Comparison of ENCODE assay signal across 16 cellular contexts in the genomic region with DNA sequence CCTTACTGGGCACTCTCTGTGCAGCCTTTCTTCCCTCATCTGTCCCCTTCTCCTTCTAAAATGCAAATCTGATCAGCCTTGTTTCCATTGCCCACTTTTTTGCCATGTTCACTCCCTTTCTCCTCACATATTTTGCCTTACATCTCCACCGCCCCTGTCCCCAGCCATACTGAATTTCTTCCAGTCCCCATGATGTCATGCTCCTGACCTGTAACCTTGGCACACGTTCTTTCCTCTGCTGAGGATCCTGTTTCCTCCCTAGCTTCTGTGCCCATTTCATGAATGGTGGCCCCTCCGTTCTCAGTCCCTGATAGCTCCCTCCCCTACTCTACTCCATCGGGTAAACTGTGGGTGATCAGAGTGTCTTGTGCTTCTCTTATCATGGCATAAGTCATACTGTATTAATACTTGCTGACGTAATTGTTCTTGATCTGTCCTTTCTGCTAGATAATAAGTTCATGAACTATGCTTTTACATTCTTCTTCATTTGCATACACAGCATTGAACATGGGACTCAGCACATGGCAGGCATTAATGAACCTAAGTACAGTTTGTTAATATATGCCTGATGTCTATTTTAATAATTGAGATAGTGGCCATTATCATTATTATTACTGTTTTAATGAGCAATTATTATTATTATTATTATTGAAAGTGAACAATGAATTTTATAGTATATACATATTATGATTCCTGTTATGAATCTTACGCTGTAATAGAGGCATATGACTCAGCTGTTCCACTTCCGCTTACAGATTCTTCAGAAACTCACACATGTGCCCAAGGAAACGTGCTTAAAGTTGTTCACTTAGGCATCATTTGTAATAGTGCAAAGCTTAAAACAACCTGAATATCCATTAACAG. TPM values are rescaled to one million over a fixed set of nuclear protein-coding genes. Genes with fewer than 3 reads are reported as not detected.
DNase-seq lines count a peak whose midpoint lies in the region; ATAC-seq, FAIRE-seq and TF ChIP-seq lines count a peak whose summit lies in the region.
"Had no signal": no experiment of that assay in that cellular context is flagged by ENCODE, and none has a peak within 500 bp of the region (broad histone marks: within the 10 kb centered on the region; RNA-seq: fewer than 3 reads in every experiment).

No MANE protein-coding gene starts in this region.

- WGBS in GM12878 (ENCODE audit: insufficient coverage, insufficient replicate concordance, low lambda C conversion rate, missing lambda C conversion rate) = 61% methylated on average over 8 of the region's 8 CpGs

- no peaks in the 10 kb centered on the region for H3K9me3 ChIP-seq in GM12878 (replicated peaks; ENCODE audit: control insufficient read depth, insufficient read depth, low read length)
- H3K9me3 ChIP-seq in WERI-Rb-1 (ENCODE audit: severe bottlenecking) = no peaks in the 10 kb centered on the region

- no peaks in the 10 kb centered on the region for H3K4me1 ChIP-seq in GM12878 (ENCODE audit: control insufficient read depth, insufficient read depth, low read length)

- no peak overlapping the region for H3K4me2 ChIP-seq in GM12878 (ENCODE audit: control insufficient read depth, insufficient read depth)

- DNase-seq in NOMO-1 treated with DMSO at 0.1 percent for 48 hours (lab: John Stamatoyannopoulos, UW; ENCODE audit: unreplicated experiment) (peak; percentile 9), NOMO-1 treated with dmso at 0.1 percent for 144 hours (lab: John Stamatoyannopoulos, UW; ENCODE audit: unreplicated experiment) (no peak), GM12878 (ENCODE audit: low read depth, low spot score) (no peak), WERI-Rb-1 (no peak), MCF 10A (ENCODE audit: unreplicated experiment) (no peak), NCI-H146 treated with DMSO at 0.1 percent for 48 hours (lab: John Stamatoyannopoulos, UW; ENCODE audit: unreplicated experiment) (no peak)
- DNase-seq: activated CD4-positive, alpha-beta T cell treated with anti-CD3 and anti-CD28 coated beads for 1 hour; activated naive CD8-positive, alpha-beta T cell treated with anti-CD3 and anti-CD28 coated beads, Interleukin-2, amount 10 ng/mL, durations not matched to agents 7 days and 5 days; DND-41; foreskin melanocyte; left cardiac atrium; nephron progenitor cell; stimulated activated naive CD4-positive, alpha-beta T cell had no signal

- no TSS peak for BruUV-seq in GM12878 (replicated peaks; lab: Mats Ljungman, UMichigan)
- no TSS peak for BruUV-seq in MCF 10A (replicated peaks; lab: Mats Ljungman, UMichigan)

- no peak for TF ChIP-seq CTCF in GM12878 (IDR thresholded peaks at IDR 0.05 in 2 of 3, conservative IDR thresholded peaks at IDR 0.05 in 1 of 3; ENCODE audit: control insufficient read depth in 2 of 3, extremely low read depth in 1 of 3, insufficient read depth in 1 of 3, low read depth in 3 of 3, low read length in 3 of 3)
- TF ChIP-seq CTCF in WERI-Rb-1 (IDR thresholded peaks at IDR 0.05; ENCODE audit: low read depth, low read length) = no peak
- TF ChIP-seq CTCF in MCF 10A (IDR thresholded peaks at IDR 0.05; ENCODE audit: unreplicated experiment) = no peak

- H3K9me3 Mint-ChIP-seq in MCF 10A (ENCODE audit: unreplicated experiment) = peaks cover 6% of the 10 kb centered on the region
- H3K9me3 Mint-ChIP-seq: activated naive CD8-positive, alpha-beta T cell treated with anti-CD3 and anti-CD28 coated beads, Interleukin-2, amount 10 ng/mL, durations not matched to agents 7 days and 5 days; nephron progenitor cell had no signal

- TF ChIP-seq RAD21 in GM12878 (IDR thresholded peaks at IDR 0.05; ENCODE audit: insufficient read depth, low read depth, low read length) = no peak

- H3K9ac ChIP-seq in GM12878 (ENCODE audit: control insufficient read depth, insufficient read depth, low read length) = no peak overlapping the region

- H3K4me3 Mint-ChIP-seq in MCF 10A (ENCODE audit: unreplicated experiment) = no peak overlapping the region
- H3K4me3 Mint-ChIP-seq: activated naive CD8-positive, alpha-beta T cell treated with anti-CD3 and anti-CD28 coated beads, Interleukin-2, amount 10 ng/mL, durations not matched to agents 7 days and 5 days; nephron progenitor cell had no signal

- H3K79me2 ChIP-seq in GM12878 (ENCODE audit: control insufficient read depth, insufficient read depth, low read length) = no peaks in the 10 kb centered on the region

- H3K36me3 Mint-ChIP-seq in MCF 10A (ENCODE audit: insufficient read depth, unreplicated experiment) = peaks cover 58% of the 10 kb centered on the region
- H3K36me3 Mint-ChIP-seq: activated naive CD8-positive, alpha-beta T cell treated with anti-CD3 and anti-CD28 coated beads, Interleukin-2, amount 10 ng/mL, durations not matched to agents 7 days and 5 days had no signal

- TF ChIP-seq POLR2A in GM12878 (IDR thresholded peaks at IDR 0.05; ENCODE audit: low read depth, low read length) = no peak

- ATAC-seq in GM21390 (IDR thresholded peaks at IDR 0.05; ENCODE audit: unreplicated experiment) = peak; percentile 58
- peak; percentile 73 for ATAC-seq in HG03354 (IDR thresholded peaks at IDR 0.05; ENCODE audit: poor library complexity, severe bottlenecking, unreplicated experiment)
- ATAC-seq in GM12878 = peak; percentile 27; the same call in 1 of the 3 replicates
- ATAC-seq: left cardiac atrium had no signal

- no peaks in the 10 kb centered on the region for H4K20me1 ChIP-seq in GM12878 (ENCODE audit: control insufficient read depth, insufficient read depth)

- H3K27ac ChIP-seq in GM12878 (ENCODE audit: control insufficient read depth, insufficient read depth) = no peak overlapping the region
- H3K27ac ChIP-seq in WERI-Rb-1 = no peak overlapping the region
- H3K27ac ChIP-seq: 22Rv1 had no signal

- POLR2A ChIA-PET in GM12878 (lab: Charles Lee) = no interaction called here
- POLR2A ChIA-PET in MCF 10A (lab: Yijun Ruan, JAX) = interaction anchor here (0.5 kb wide), 1 partner anchor 9 kb away, joined by 3 read pairs; no protein-coding TSS in a partner anchor

- intact Hi-C loops in GM12878 (cut with micrococcal nuclease; ENCODE audit: unreplicated experiment) = no loop called here
- intact Hi-C loops in MCF 10A (cut with micrococcal nuclease) = no loop called here

- no peak for TF ChIP-seq EP300 in GM12878 (IDR thresholded peaks at IDR 0.05; ENCODE audit: borderline replicate concordance in 1 of 2, control insufficient read depth in 1 of 2, low read depth in 2 of 2, low read length in 2 of 2)

- in situ Hi-C loops in GM12878 (cut with MboI) = no loop called here

- H3K27me3 Mint-ChIP-seq in MCF 10A (ENCODE audit: insufficient read depth, unreplicated experiment) = no peaks in the 10 kb centered on the region

- H3K36me3 ChIP-seq in GM12878 (ENCODE audit: control insufficient read depth in 2 of 2, insufficient read depth in 2 of 2, low read length in 1 of 2) (no peaks in the 10 kb centered on the region), WERI-Rb-1 (peaks cover 8% of the 10 kb centered on the region)

- FAIRE-seq in GM12878 (lab: Jason Lieb, UNC) = no peak

- SMC1A ChIA-PET in GM12878 (lab: Charles Lee; ENCODE audit: uncharacterized antibody, unreplicated experiment) = no interaction called here

- no peak overlapping the region for H3K4me3 ChIP-seq in GM12878
- no peak overlapping the region for H3K4me3 ChIP-seq in WERI-Rb-1 (ENCODE audit: low read depth, low read length)

- CTCF ChIA-PET in GM12878 (lab: Yijun Ruan, JAX) (interaction anchor here (0.6 kb wide), 1 partner anchor 8 kb away, joined by 4 read pairs; no protein-coding TSS in a partner anchor), MCF 10A (lab: Yijun Ruan, JAX) (interaction anchor here (0.6 to 2.0 kb wide), 6 partner anchors 11 to 772 kb away, joined by 3 to 9 read pairs (median 3); no protein-coding TSS in a partner anchor)

- peaks cover 0 to 2% of the 10 kb centered on the region in 2 experiments; a peak in 2 of 4 replicates for H3K27me3 ChIP-seq in GM12878 (replicated peaks in 1 of 2; ENCODE audit: control insufficient read depth in 2 of 2, insufficient read depth in 2 of 2, low read length in 1 of 2)
- H3K27me3 ChIP-seq in WERI-Rb-1 (ENCODE audit: insufficient read depth, low read depth, severe bottlenecking) = no peaks in the 10 kb centered on the region

- no peak overlapping the region for H2AFZ ChIP-seq in GM12878 (ENCODE audit: control insufficient read depth, low read depth, low read length)

- H3K27ac Mint-ChIP-seq in MCF 10A (ENCODE audit: low read depth, unreplicated experiment) = no peak overlapping the region
- H3K27ac Mint-ChIP-seq: activated naive CD8-positive, alpha-beta T cell treated with anti-CD3 and anti-CD28 coated beads, Interleukin-2, amount 10 ng/mL, durations not matched to agents 7 days and 5 days; nephron progenitor cell had no signal

- RAD21 ChIA-PET in GM12878 (lab: Charles Lee; ENCODE audit: unreplicated experiment) = no interaction called here

- H3K4me1 Mint-ChIP-seq in MCF 10A (ENCODE audit: insufficient read depth, unreplicated experiment) = peaks cover 6% of the 10 kb centered on the region

TF ChIP-seq in GM12878, 131 proteins besides CTCF, POLR2A, EP300 and RAD21 (continues in another document):
- no peak for TF ChIP-seq RB1 (IDR thresholded peaks at IDR 0.05; ENCODE audit: borderline replicate concordance)
- TF ChIP-seq BHLHE40 (IDR thresholded peaks at IDR 0.05; ENCODE audit: borderline replicate concordance in 1 of 2, low read depth in 2 of 2, low read length in 1 of 2) = peak; percentile 15 to 43; a peak in 1 of 4 replicates
- peak; percentile 25; the same call in 1 of the 2 replicates for TF ChIP-seq SPI1 (IDR thresholded peaks at IDR 0.05; ENCODE audit: borderline replicate concordance, insufficient read depth, low read depth, low read length)
- peak; percentile 81 for TF ChIP-seq JUNB (IDR thresholded peaks at IDR 0.05)

RNA-seq across cellular contexts. Expression of a gene that starts 28.5 kb away (rescaled TPM):
- total RNA-seq in GM12878 (2013; cell fraction: nucleolus; rRNA removed) = 0.12 and 0.31 TPM in 2 replicates
- total RNA-seq in GM12878 (2014; rRNA removed) (0.06 and 0.16 TPM in 2 replicates), GM12878 (2014; rRNA removed; fragmentation: Illumina TruSeq; extraction: Trizol) (0.13 and 0.14 TPM in 2 replicates), GM12878 (2021) (0.21 TPM in 2 replicates), MCF 10A (2022) (20.3 and 24.2 TPM in 2 replicates)
- not detected for polyA plus RNA-seq in GM12878 (2011; ENCODE audit: low read depth)
- polyA plus RNA-seq in GM12878 (2011; rRNA removed) (0.16 and 0.36 TPM in 2 replicates), GM12878 (2014; fragmentation: Illumina TruSeq; extraction: Trizol) (0.16 TPM in 2 replicates), GM12878 (2014; fragmentation: Nextera tagmentation; extraction: Ambion mirVana) (under 1 TPM; 0.02 to 0.06 TPM), GM12878 (2014; rRNA removed) (0.09 and 0.18 TPM in 2 replicates), GM12878 (2016; fragmentation: Nextera tagmentation; extraction: Ambion mirVana) (under 1 TPM in 1 of 2 experiments, not detected in 1; 0.03 TPM)
- polyA plus RNA-seq in GM12878 (2011; cell fraction: cytosol; rRNA removed) = 0.12 and 0.21 TPM in 2 replicates
- polyA plus RNA-seq in GM12878 (2011; cell fraction: nucleus; rRNA removed) = 0.16 and 0.31 TPM in 2 replicates
- 0.04 and 0.18 TPM in 2 replicates for polyA plus RNA-seq in GM12878 (2012)
- 0.07 and 0.46 TPM in 2 replicates for polyA minus RNA-seq in GM12878 (2011; rRNA and poly(A)+ RNA removed)
- 0.53 and 0.73 TPM in 2 replicates for polyA minus RNA-seq in GM12878 (2011; cell fraction: cytosol; rRNA and poly(A)+ RNA removed)
- 0.12 and 0.48 TPM in 2 replicates for polyA minus RNA-seq in GM12878 (2011; cell fraction: nucleus; rRNA and poly(A)+ RNA removed)

Comparison
In these comparisons a context has a peak if more than half of its experiments do, and no peak if none do; other contexts are left out.
1. RNA of a gene that starts 28.5 kb away (total RNA-seq): 20.3 to 24.2 TPM in MCF 10A; 0.06 to 0.31 TPM in GM12878; every median in the first group is over 10 times any median in the second.
2. Peak in every context shown above with its lines, with median percentiles within 50 percentile points of each other: ATAC-seq.